ENCODE assay signal across 15 cellular contexts in the genomic region with DNA sequence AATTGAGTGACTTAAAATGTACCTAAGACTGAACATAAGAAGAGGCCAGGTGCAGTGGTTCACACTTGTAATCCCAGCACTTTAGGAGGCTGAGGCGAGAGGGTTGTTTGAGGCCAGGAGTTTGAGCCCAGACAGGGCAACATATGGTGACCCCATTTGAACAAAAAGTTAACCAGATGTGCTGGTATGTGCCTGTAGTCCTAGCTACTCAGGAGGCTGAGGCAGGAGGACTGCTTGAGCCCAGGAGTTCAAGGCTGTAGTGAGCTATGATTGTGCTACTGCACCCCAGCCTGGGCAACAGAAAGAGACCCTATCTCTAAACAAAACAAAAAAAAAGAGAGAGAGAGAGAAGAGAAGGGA. TPM values are rescaled to one million over a fixed set of nuclear protein-coding genes. Genes with fewer than 3 reads are reported as not detected.
A peak's percentile ranks its signal among the peaks of the same experiment; 100 is the strongest.
DNase-seq lines count a peak whose midpoint lies in the region; ATAC-seq, FAIRE-seq and TF ChIP-seq lines count a peak whose summit lies in the region.
"Had no signal": no experiment of that assay in that cellular context is flagged by ENCODE, and none has a peak within 500 bp of the region (broad histone marks: within the 10 kb centered on the region; RNA-seq: fewer than 3 reads in every experiment).

No MANE protein-coding gene starts in this region.

- TF ChIP-seq CTCF in DOHH2 (IDR thresholded peaks at IDR 0.05; ENCODE audit: low read depth, low read length, poor library complexity, severe bottlenecking) (no peak), RWPE1 (conservative IDR thresholded peaks at IDR 0.05; ENCODE audit: low read depth) (no peak), fibroblast of lung (conservative IDR thresholded peaks at IDR 0.05 in 1 of 2, IDR thresholded peaks at IDR 0.05 in 1 of 2; ENCODE audit: low read depth in 1 of 2, low read length in 2 of 2) (no peak), D721Med (IDR thresholded peaks at IDR 0.05; ENCODE audit: insufficient read depth, missing control alignments) (no peak)

- H3K27ac ChIP-seq in DOHH2 (ENCODE audit: low read depth, low read length) (no peak overlapping the region), RWPE1 (peak overlapping the region; percentile 57), fibroblast of lung (ENCODE audit: insufficient read depth, low read length) (peak overlapping the region; percentile 78)

- DNase-seq in RWPE1 (ENCODE audit: low spot score) (no peak), fibroblast of lung (ENCODE audit: low read depth in 2 of 2) (no peak), MG63 (no peak), D721Med (ENCODE audit: insufficient read length, low spot score) (no peak), MV-4-11 (lab: John Stamatoyannopoulos, UW) (no peak)
- DNase-seq: activated naive CD4-positive, alpha-beta T cell treated with Interleukin-2 at 50 U/mL for 16 hours; CD8-positive, alpha-beta T cell; erythroblast; posterior cingulate gyrus; stimulated activated CD4-positive, alpha-beta T cell treated with anti-CD3 and anti-CD28 coated beads, Interleukin-4, amount 100 ng/mL, for 24 hours; stimulated activated naive CD8-positive, alpha-beta T cell treated with anti-CD3 and anti-CD28 coated beads, Interleukin-15, Interleukin-2, amounts not matched to agents 100 U/mL and 50 U/mL, for 24 hours; T-helper 9 cell had no signal

- CTCF ChIA-PET in RWPE1 (lab: Yijun Ruan, JAX), result interaction anchor here (0.7 kb wide), 1 partner anchor 9 kb away, joined by 3 read pairs; no protein-coding TSS in a partner anchor

- H3K9me3 ChIP-seq in DOHH2 (ENCODE audit: control insufficient read depth, insufficient read depth, low read length), result no peaks in the 10 kb centered on the region
- no peaks in the 10 kb centered on the region for H3K9me3 ChIP-seq in fibroblast of lung (ENCODE audit: control insufficient read depth, insufficient read depth, low read depth, low read length)
- no peaks in the 10 kb centered on the region for H3K9me3 ChIP-seq in skeletal muscle satellite cell (replicated peaks; ENCODE audit: low read length)
- no peaks in the 10 kb centered on the region for H3K9me3 ChIP-seq in MG63

- H3K4me2 ChIP-seq in DOHH2 (ENCODE audit: low read length), result peak overlapping the region; percentile 58
- peak overlapping the region; percentile 76 for H3K4me2 ChIP-seq in fibroblast of lung (ENCODE audit: extremely low read depth, insufficient read depth, low read length)
- H3K4me2 ChIP-seq in skeletal muscle satellite cell (ENCODE audit: low read length), result peak overlapping the region; percentile 75

- H3F3A ChIP-seq in DOHH2 (ENCODE audit: control insufficient read depth, insufficient read depth), result peaks cover 5% of the 10 kb centered on the region

- H3K4me1 ChIP-seq in DOHH2 (ENCODE audit: control insufficient read depth, low read length) (peaks cover 37% of the 10 kb centered on the region), fibroblast of lung (ENCODE audit: control insufficient read depth, extremely low read depth, insufficient read depth, low read length) (peaks cover 9% of the 10 kb centered on the region), skeletal muscle satellite cell (ENCODE audit: control insufficient read depth, insufficient read depth, low read length) (peaks cover 20% of the 10 kb centered on the region)

- H3K4me3 ChIP-seq in DOHH2 (ENCODE audit: low read length) (0 out of 2 replicates have a peak overlapping the region, but pooled peaks have one; percentile 44), fibroblast of lung (replicated peaks in 1 of 4; ENCODE audit: control extremely low read depth in 1 of 4, insufficient read depth in 1 of 4, low read depth in 3 of 4, low read length in 4 of 4) (no peak overlapping the region), skeletal muscle satellite cell (ENCODE audit: low read length) (peak overlapping the region; percentile 55), MG63 (no peak overlapping the region)

- ATAC-seq in HG02763 (IDR thresholded peaks at IDR 0.05; ENCODE audit: unreplicated experiment), result no peak
- ATAC-seq: CD8-positive, alpha-beta T cell had no signal

- H3K36me3 ChIP-seq in DOHH2 (ENCODE audit: control insufficient read depth, low read length) (no peaks in the 10 kb centered on the region), fibroblast of lung (ENCODE audit: control insufficient read depth, insufficient read depth, low read length) (no peaks in the 10 kb centered on the region), skeletal muscle satellite cell (ENCODE audit: insufficient read depth, low read length) (no peaks in the 10 kb centered on the region), MG63 (no peaks in the 10 kb centered on the region)

- H3K9me2 ChIP-seq in DOHH2 (replicated peaks; ENCODE audit: control insufficient read depth, low read length), result no peaks in the 10 kb centered on the region

- H3K9ac ChIP-seq in fibroblast of lung (ENCODE audit: insufficient read depth, low read length) (no peak overlapping the region), skeletal muscle satellite cell (ENCODE audit: low read depth, low read length) (peak overlapping the region; percentile 16)

- H3K79me2 ChIP-seq in DOHH2 (ENCODE audit: control insufficient read depth, low read length) (no peaks in the 10 kb centered on the region), fibroblast of lung (ENCODE audit: control insufficient read depth, insufficient read depth, low read length) (no peaks in the 10 kb centered on the region)

- FAIRE-seq in D721Med (lab: Jason Lieb, UNC), result no peak

- H4K20me1 ChIP-seq in DOHH2 (ENCODE audit: control insufficient read depth, insufficient read depth, low read depth, low read length) (no peaks in the 10 kb centered on the region), fibroblast of lung (ENCODE audit: control insufficient read depth, extremely low read depth, insufficient read depth, low read length) (no peaks in the 10 kb centered on the region)

- POLR2A ChIA-PET in RWPE1 (lab: Yijun Ruan, JAX; ENCODE audit: low non-redundant PET), result interaction anchor here (1.0 kb wide), 1 partner anchor 67 kb away, joined by 4 read pairs; the partner anchor contains the start of gene MCM3

- H3K27me3 ChIP-seq in DOHH2 (ENCODE audit: control insufficient read depth, low read length) (no peaks in the 10 kb centered on the region), fibroblast of lung (ENCODE audit: control insufficient read depth, insufficient read depth, low read length) (no peaks in the 10 kb centered on the region), skeletal muscle satellite cell (ENCODE audit: control insufficient read depth, insufficient read depth, low read length) (no peaks in the 10 kb centered on the region), MG63 (no peaks in the 10 kb centered on the region)

- H2AFZ ChIP-seq in fibroblast of lung (ENCODE audit: low read length), result peak overlapping the region; percentile 87

RNA-seq across cellular contexts. Expression of gene PAQR8, which starts 10.1 kb away (rescaled TPM):
- total RNA-seq in fibroblast of lung, result 5.1 and 6.1 TPM in 2 replicates
- 2.6 and 4.3 TPM in 2 replicates for polyA plus RNA-seq in fibroblast of lung
- 2.3 and 3.5 TPM in 2 replicates for polyA plus RNA-seq in fibroblast of lung (2012)
- 3.9 and 11.8 TPM in 2 replicates for polyA minus RNA-seq in fibroblast of lung (ENCODE audit: low replicate concordance)
- 2.0 and 3.0 TPM in 2 replicates for total RNA-seq in skeletal muscle satellite cell (2012; rRNA removed)
- 2.9 and 3.2 TPM in 2 replicates for total RNA-seq in MG63 (2014; rRNA removed; shearing (Covaris generic); ENCODE audit: low replicate concordance)

Comparison
In these comparisons a context has a peak if more than half of its experiments do, and no peak if none do; other contexts are left out.
1. H3K4me3 ChIP-seq: peak in DOHH2 (single experiment) and skeletal muscle satellite cell (single experiment); none in fibroblast of lung (0 of 4) and MG63 (single experiment).
2. Peak in every context shown above with its lines, with median percentiles within 50 percentile points of each other: H3K4me2 ChIP-seq.